27 cellular contexts compared by ENCODE assay signal in the genomic region with DNA sequence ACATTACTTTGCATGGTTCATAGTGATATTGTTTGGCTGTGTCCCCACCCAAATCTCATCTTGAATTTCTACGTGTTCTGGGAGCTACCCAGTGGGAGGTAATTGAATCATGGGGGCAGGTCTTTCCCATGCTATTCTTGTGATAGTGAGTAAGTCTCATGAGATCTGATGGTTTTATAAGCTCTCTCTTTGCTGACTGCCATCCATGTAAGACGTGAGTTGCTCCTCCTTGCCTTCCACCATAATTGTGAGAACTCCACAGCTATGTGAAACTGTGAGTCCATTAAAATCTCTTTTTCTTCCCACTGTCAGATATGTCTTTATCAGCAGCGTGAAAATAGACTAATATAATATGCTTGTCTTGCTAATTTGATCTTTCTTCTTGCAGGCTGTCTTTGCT.
"Had no signal": no experiment of that assay in that cellular context is flagged by ENCODE, and none has a peak within 500 bp of the region (broad histone marks: within the 10 kb centered on the region; RNA-seq: fewer than 3 reads in every experiment).

No MANE protein-coding gene starts in this region.

- H3K4me1 ChIP-seq: colonic mucosa, esophagus muscularis mucosa, esophagus squamous epithelium, foreskin keratinocyte, gastrocnemius medialis, gastroesophageal sphincter, heart left ventricle, heart right ventricle had no signal

- H3K27ac Mint-ChIP-seq: dendritic cell treated with granulocyte-macrophage colony-stimulating factor and Interleukin-4, amounts not matched to agents 40 ng/mL and 50 ng/mL, for 4 days; endodermal cell had no signal

- H3K27me3 ChIP-seq: colonic mucosa, esophagus muscularis mucosa, esophagus squamous epithelium, foreskin keratinocyte, gastrocnemius medialis, gastroesophageal sphincter, heart right ventricle had no signal

- ATAC-seq: esophagus mucosa, foreskin keratinocyte, gastrocnemius medialis, gastroesophageal sphincter, heart left ventricle, heart right ventricle had no signal

- H3K9me3 ChIP-seq: colonic mucosa, gastrocnemius medialis had no signal

- H3K4me3 Mint-ChIP-seq: dendritic cell treated with granulocyte-macrophage colony-stimulating factor and Interleukin-4, amounts not matched to agents 40 ng/mL and 50 ng/mL, for 4 days; endodermal cell had no signal

- DNase-seq: colonic mucosa; cortex of kidney; dermis blood vessel endothelial cell; dorsolateral prefrontal cortex; effector CD4-positive, alpha-beta T cell; effector CD8-positive, alpha-beta T cell; effector memory CD4-positive, alpha-beta T cell; endodermal cell; esophagus squamous epithelium; foreskin fibroblast; foreskin keratinocyte; foreskin melanocyte; gastrocnemius medialis; glutamatergic neuron; head of caudate nucleus; heart left ventricle; heart right ventricle had no signal

- H3K4me3 ChIP-seq: colonic mucosa, coronary artery, dorsolateral prefrontal cortex, esophagus muscularis mucosa, esophagus squamous epithelium, gastrocnemius medialis, gastroesophageal sphincter, heart left ventricle, heart right ventricle had no signal

- H3K36me3 ChIP-seq: colonic mucosa, esophagus muscularis mucosa, esophagus squamous epithelium, gastrocnemius medialis, gastroesophageal sphincter, heart left ventricle, heart right ventricle had no signal

- H3K27ac ChIP-seq: colonic mucosa, coronary artery, dorsolateral prefrontal cortex, epithelial cell of prostate, esophagus muscularis mucosa, esophagus squamous epithelium, foreskin keratinocyte, gastrocnemius medialis, gastroesophageal sphincter, heart left ventricle, heart right ventricle had no signal

- FAIRE-seq: colon, endometrium, endothelial cell of umbilical vein, frontal cortex had no signal

- H3K27me3 Mint-ChIP-seq: dendritic cell treated with granulocyte-macrophage colony-stimulating factor and Interleukin-4, amounts not matched to agents 40 ng/mL and 50 ng/mL, for 4 days had no signal
